20 cellular contexts compared by ENCODE assay signal in genomic region chr4:2212831-2213230, GRCh38. TPM values are rescaled to one million over a fixed set of nuclear protein-coding genes. Genes with fewer than 3 reads are reported as not detected.
A peak's percentile ranks its signal among the peaks of the same experiment; 100 is the strongest.
DNase-seq lines count a peak whose midpoint lies in the region; ATAC-seq and TF ChIP-seq lines count a peak whose summit lies in the region.
"Had no signal": no experiment of that assay in that cellular context is flagged by ENCODE, and none has a peak within 500 bp of the region (broad histone marks: within the 10 kb centered on the region; RNA-seq: fewer than 3 reads in every experiment).

No MANE protein-coding gene starts in this region.

- DNase-seq in ACHN (peak; percentile 9), kidney glomerular epithelial cell (lab: John Stamatoyannopoulos, UW) (peak; percentile 30), renal cortical epithelial cell (ENCODE audit: low read depth) (peak; percentile 54), COR-L47 (lab: John Stamatoyannopoulos, UW) (no peak), lower lobe of right lung (no peak)
- DNase-seq: 8988T; AML-193; CD4-positive, alpha-beta T cell; CD8-positive, alpha-beta T cell; DMS 273 treated with DMSO at 0.1 percent for 48 hours; DMS153; DMS53; DMS79; DND-41; EL; GDM1 had no signal

- H3K9me3 ChIP-seq in lower lobe of right lung: no peaks in the 10 kb centered on the region
- H3K9me3 ChIP-seq: BLaER1 treated with 17β-estradiol and CSF1 and Interleukin-3, amounts not matched to agents 10 nM and 100 nM had no signal

- H3K36me3 ChIP-seq in lower lobe of right lung: no peaks in the 10 kb centered on the region

- H3K27ac ChIP-seq in lower lobe of right lung: no peak overlapping the region
- H3K27ac ChIP-seq: BLaER1 treated with 17β-estradiol and CSF1 and Interleukin-3, amounts not matched to agents 10 nM and 100 nM; C4-2B had no signal

- TF ChIP-seq CTCF in lower lobe of right lung (IDR thresholded peaks at IDR 0.05): no peak

- in situ Hi-C loops in ACHN (cut with HindIII; ENCODE audit: low pct_ligation_motif_present, low pct_unique_long_range_greater_than_20kb, low sequenced_read_pairs): no loop called here

- H3K27me3 ChIP-seq in lower lobe of right lung (ENCODE audit: low read depth): no peaks in the 10 kb centered on the region
- H3K27me3 ChIP-seq: BLaER1 treated with 17β-estradiol and CSF1 and Interleukin-3, amounts not matched to agents 10 nM and 100 nM had no signal

- H3K4me3 ChIP-seq in lower lobe of right lung: no peak overlapping the region
- H3K4me3 ChIP-seq: BLaER1 treated with 17β-estradiol and CSF1 and Interleukin-3, amounts not matched to agents 10 nM and 100 nM; GM12878 had no signal

- ATAC-seq in GM21367 (IDR thresholded peaks at IDR 0.05; ENCODE audit: unreplicated experiment): no peak
- no peak for ATAC-seq in lower lobe of right lung
- ATAC-seq: CD8-positive, alpha-beta T cell; GM12878 had no signal

- intact Hi-C loops in lower lobe of right lung (cut with DNase I): no loop called here

- H3K4me1 ChIP-seq in lower lobe of right lung: no peaks in the 10 kb centered on the region

RNA-seq across cellular contexts. Expression of gene HAUS3, which starts 29.1 kb away (rescaled TPM):
- total RNA-seq in renal cortical epithelial cell: 6.9 and 12.6 TPM in 2 replicates
- 12.3 TPM for total RNA-seq in lower lobe of right lung

RNA-seq across cellular contexts. Expression of gene POLN, which starts 29.1 kb away (rescaled TPM):
- 1.2 and 5.5 TPM in 2 replicates for total RNA-seq in renal cortical epithelial cell
- 2.2 TPM for total RNA-seq in lower lobe of right lung

RNA-seq across cellular contexts. Expression of gene MXD4, which starts 49.1 kb away (rescaled TPM):
- total RNA-seq in renal cortical epithelial cell: 41.0 and 102 TPM in 2 replicates
- total RNA-seq in lower lobe of right lung: 74.3 TPM

Comparison
In these comparisons a context has a peak if more than half of its experiments do, and no peak if none do; other contexts are left out.
1. DNase-seq: peak in ACHN (single experiment), kidney glomerular epithelial cell (single experiment) and renal cortical epithelial cell (single experiment); none in COR-L47 (single experiment) and lower lobe of right lung (single experiment).